8 cellular contexts compared by ENCODE assay signal in the genomic region with DNA sequence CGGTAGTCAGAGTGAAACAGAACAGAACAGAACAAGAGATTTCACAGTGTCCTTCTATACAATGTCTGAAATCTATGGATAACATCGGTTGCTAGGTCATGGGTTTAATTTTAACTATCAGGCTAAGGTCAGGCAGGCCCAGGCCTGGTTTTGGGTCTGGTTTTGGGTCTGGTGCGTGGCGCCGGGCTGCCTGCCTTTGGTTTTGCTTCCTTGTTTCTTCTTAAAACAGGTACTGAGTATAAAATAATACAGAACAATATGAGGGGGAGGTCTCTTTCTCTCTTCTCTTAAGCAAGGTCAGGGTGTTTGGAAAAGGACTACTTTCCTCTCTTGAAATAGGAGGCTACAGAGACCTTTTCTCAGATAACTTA. TPM values are rescaled to one million over a fixed set of nuclear protein-coding genes. Genes with fewer than 3 reads are reported as not detected.
DNase-seq lines count a peak whose midpoint lies in the region; ATAC-seq and TF ChIP-seq lines count a peak whose summit lies in the region.

No MANE protein-coding gene starts in this region.

- TF ChIP-seq CTCF in osteoblast (IDR thresholded peaks at IDR 0.05; ENCODE audit: extremely low read depth, low read depth, low read length) = no peak

- no peak overlapping the region for H2AFZ ChIP-seq in osteoblast (ENCODE audit: low read length)

- peaks cover 62% of the 10 kb centered on the region for H3K4me1 ChIP-seq in CD4-positive, alpha-beta memory T cell (ENCODE audit: insufficient read depth, low read length)
- peaks cover 53% of the 10 kb centered on the region for H3K4me1 ChIP-seq in effector memory CD4-positive, alpha-beta T cell (ENCODE audit: control insufficient read depth, insufficient read depth, low read length, poor library complexity, severe bottlenecking)
- H3K4me1 ChIP-seq in osteoblast (ENCODE audit: insufficient read depth, low read length) = peaks cover 33% of the 10 kb centered on the region

- ATAC-seq in GM21515 (IDR thresholded peaks at IDR 0.05; ENCODE audit: unreplicated experiment) = no peak
- ATAC-seq in HG03469 (IDR thresholded peaks at IDR 0.05; ENCODE audit: unreplicated experiment) = no peak
- no peak for ATAC-seq in HG02588 (IDR thresholded peaks at IDR 0.05; ENCODE audit: unreplicated experiment)

- DNase-seq in CD4-positive, alpha-beta memory T cell = no peak
- DNase-seq in effector memory CD4-positive, alpha-beta T cell = no peak
- DNase-seq in osteoblast (ENCODE audit: insufficient read length, low spot score, missing footprints) (no peak), C1 segment of cervical spinal cord (lab: John Stamatoyannopoulos, UW) (no peak)

- peaks cover 69% of the 10 kb centered on the region for H3K79me2 ChIP-seq in osteoblast (ENCODE audit: insufficient read depth, low read length)

- H3K27me3 ChIP-seq in CD4-positive, alpha-beta memory T cell (ENCODE audit: insufficient read depth, low read length) = no peaks in the 10 kb centered on the region
- H3K27me3 ChIP-seq in effector memory CD4-positive, alpha-beta T cell (replicated peaks; ENCODE audit: control insufficient read depth, insufficient read depth, low read length, poor library complexity, severe bottlenecking) = no peaks in the 10 kb centered on the region
- no peaks in the 10 kb centered on the region for H3K27me3 ChIP-seq in osteoblast (ENCODE audit: insufficient read depth, low read length)

- H3K27me3 Mint-ChIP-seq in CD4-positive, alpha-beta memory T cell = peaks cover 0 to 2% of the 10 kb centered on the region in 2 donors

- H3K4me2 ChIP-seq in osteoblast (ENCODE audit: insufficient read depth, low read length) = peak overlapping the region; percentile 100

- CTCF ChIA-PET in CD4-positive, alpha-beta memory T cell (lab: Charles Lee; ENCODE audit: partially characterized antibody) = interaction anchor here (0.7 to 2.2 kb wide), 9 partner anchors 10 to 282 kb away, joined by 3 to 24 read pairs (median 6); partner anchors contain the start of gene ISG20

- peaks cover 36 to 65% (median 53%) of the 10 kb centered on the region in 4 donors for H3K4me1 Mint-ChIP-seq in CD4-positive, alpha-beta memory T cell

- POLR2A ChIA-PET in CD4-positive, alpha-beta memory T cell (lab: Charles Lee; ENCODE audit: partially characterized antibody) = interaction anchor here (0.8 to 2.2 kb wide), 13 partner anchors 10 to 466 kb away, joined by 3 to 45 read pairs (median 5); partner anchors contain the start of genes ABHD2, MRPL46 and MRPS11

- H3K4me3 Mint-ChIP-seq in CD4-positive, alpha-beta memory T cell = peak overlapping the region; percentile 86 to 96 (median 90)

- H4K20me1 ChIP-seq in osteoblast (ENCODE audit: insufficient read depth, low read length) = peaks cover 50% of the 10 kb centered on the region

- H3K27ac ChIP-seq in CD4-positive, alpha-beta memory T cell (ENCODE audit: low read depth, low read length) = peak overlapping the region; percentile 82
- H3K27ac ChIP-seq in KOPT-K1 (ENCODE audit: low read depth, low read length, poor library complexity, severe bottlenecking) = peak overlapping the region; percentile 78
- H3K27ac ChIP-seq in effector memory CD4-positive, alpha-beta T cell (ENCODE audit: insufficient read depth, low read length, poor library complexity, severe bottlenecking) = peak overlapping the region; percentile 87
- peak overlapping the region; percentile 99 for H3K27ac ChIP-seq in osteoblast (ENCODE audit: low read depth, low read length)

- H3K36me3 Mint-ChIP-seq in CD4-positive, alpha-beta memory T cell = peaks cover 4 to 15% of the 10 kb centered on the region in 2 donors

- no peaks in the 10 kb centered on the region for H3K9me3 ChIP-seq in CD4-positive, alpha-beta memory T cell (ENCODE audit: control insufficient read depth in 1 of 2, low read length in 2 of 2)
- H3K9me3 ChIP-seq in KOPT-K1 (ENCODE audit: insufficient read depth, low read length, poor library complexity, severe bottlenecking) = no peaks in the 10 kb centered on the region
- no peaks in the 10 kb centered on the region for H3K9me3 ChIP-seq in effector memory CD4-positive, alpha-beta T cell (ENCODE audit: control insufficient read depth, low read length)
- H3K9me3 ChIP-seq in osteoblast (ENCODE audit: low read depth, low read length) = no peaks in the 10 kb centered on the region

- peak overlapping the region; percentile 79 to 92 for H3K4me3 ChIP-seq in CD4-positive, alpha-beta memory T cell (ENCODE audit: low read length in 2 of 2)
- peak overlapping the region; percentile 78 for H3K4me3 ChIP-seq in effector memory CD4-positive, alpha-beta T cell (ENCODE audit: insufficient read depth, low read depth, low read length, poor library complexity, severe bottlenecking)
- H3K4me3 ChIP-seq in osteoblast (ENCODE audit: insufficient read depth, low read length) = peak overlapping the region; percentile 94

- intact Hi-C loops in CD4-positive, alpha-beta memory T cell (cut with micrococcal nuclease) = loop anchor here (2.0 to 10.0 kb wide), 4 partner anchors 155 to 712 kb away; partner anchors contain the start of genes ACAN, MRPL46, MRPS11 and POLG

- peak overlapping the region; percentile 89 to 97 (median 94) for H3K27ac Mint-ChIP-seq in CD4-positive, alpha-beta memory T cell

- no peaks in the 10 kb centered on the region for H3K9me3 Mint-ChIP-seq in CD4-positive, alpha-beta memory T cell

- peaks cover 7% of the 10 kb centered on the region for H3K36me3 ChIP-seq in CD4-positive, alpha-beta memory T cell (ENCODE audit: insufficient read depth, low read length)
- H3K36me3 ChIP-seq in KOPT-K1 (ENCODE audit: insufficient read depth, low read length) (peaks cover 17% of the 10 kb centered on the region), osteoblast (ENCODE audit: insufficient read depth, low read length) (peaks cover 33% of the 10 kb centered on the region)
- H3K36me3 ChIP-seq in effector memory CD4-positive, alpha-beta T cell (ENCODE audit: control insufficient read depth, insufficient read depth, low read length) = no peaks in the 10 kb centered on the region

RNA-seq across cellular contexts. Expression of gene AEN, which starts 1.4 kb away (rescaled TPM):
- total RNA-seq in CD4-positive, alpha-beta memory T cell = 10 to 100 TPM; 54.5 to 56.8 TPM
- 10 to 100 TPM; 33.2 to 35.8 TPM for polyA plus RNA-seq in CD4-positive, alpha-beta memory T cell
- total RNA-seq in osteoblast = 43.9 and 46.3 TPM in 2 replicates

RNA-seq across cellular contexts. Expression of gene ISG20, which starts 16.2 kb away (rescaled TPM):
- 100 to 1,000 TPM; 144 to 153 TPM for total RNA-seq in CD4-positive, alpha-beta memory T cell
- polyA plus RNA-seq in CD4-positive, alpha-beta memory T cell = 100 to 1,000 TPM; 494 to 667 TPM
- 2.1 and 3.3 TPM in 2 replicates for total RNA-seq in osteoblast

Comparison
In these comparisons a context has a peak if more than half of its experiments do, and no peak if none do; other contexts are left out.
1. RNA of gene ISG20, which starts 16.2 kb away (total RNA-seq): 144 to 153 TPM in CD4-positive, alpha-beta memory T cell; 2.1 to 3.3 TPM in osteoblast; every median in the first group is over 10 times any median in the second.
2. Peak in every context shown above with its lines, with median percentiles within 50 percentile points of each other: H3K27ac ChIP-seq and H3K4me3 ChIP-seq.